15 cellular contexts compared by ENCODE assay signal in genomic region chr19:56107626-56108351, GRCh38. TPM values are rescaled to one million over a fixed set of nuclear protein-coding genes. Genes with fewer than 3 reads are reported as not detected.
DNase-seq lines count a peak whose midpoint lies in the region; ATAC-seq and TF ChIP-seq lines count a peak whose summit lies in the region.
"Had no signal": no experiment of that assay in that cellular context is flagged by ENCODE, and none has a peak within 500 bp of the region (broad histone marks: within the 10 kb centered on the region; RNA-seq: fewer than 3 reads in every experiment).

No MANE protein-coding gene starts in this region.

- no peak overlapping the region for H3K4me2 ChIP-seq in GM23338

- H3K4me1 ChIP-seq in GM23338 (ENCODE audit: insufficient read depth) (peaks cover 52% of the 10 kb centered on the region), ascending aorta (peaks cover 12 to 45% of the 10 kb centered on the region in 2 donors), left lung (peaks cover 51 to 78% of the 10 kb centered on the region in 2 donors)
- peaks cover 0 to 14% of the 10 kb centered on the region in 2 donors for H3K4me1 ChIP-seq in naive thymus-derived CD4-positive, alpha-beta T cell (ENCODE audit: control insufficient read depth in 2 of 2, insufficient read depth in 2 of 2, low read length in 2 of 2)
- H3K4me1 ChIP-seq: BE2C had no signal

- TF ChIP-seq CTCF in GM23338 (conservative IDR thresholded peaks at IDR 0.05; ENCODE audit: low read depth in 2 of 2) (no peak), ascending aorta (IDR thresholded peaks at IDR 0.05) (no peak), left lung (IDR thresholded peaks at IDR 0.05) (no peak), CD14-positive monocyte (IDR thresholded peaks at IDR 0.05) (no peak)

- CTCF ChIA-PET in naive thymus-derived CD4-positive, alpha-beta T cell (lab: Charles Lee), result no interaction called here

- H3K36me3 ChIP-seq in GM23338 (ENCODE audit: insufficient read depth) (no peaks in the 10 kb centered on the region), ascending aorta (peaks cover 2 to 6% of the 10 kb centered on the region in 2 donors), left lung (peaks cover 0 to 17% of the 10 kb centered on the region in 2 donors)
- H3K36me3 ChIP-seq in naive thymus-derived CD4-positive, alpha-beta T cell (ENCODE audit: control insufficient read depth in 2 of 3, insufficient read depth in 3 of 3, low read length in 3 of 3), result peaks cover 0 to 12% (median 0%) of the 10 kb centered on the region in 3 experiments
- H3K36me3 ChIP-seq: cardiac muscle cell had no signal

- H3K9me3 ChIP-seq in ascending aorta (no peaks in the 10 kb centered on the region), left lung (no peaks in the 10 kb centered on the region)
- no peaks in the 10 kb centered on the region for H3K9me3 ChIP-seq in naive thymus-derived CD4-positive, alpha-beta T cell (ENCODE audit: control insufficient read depth in 2 of 3, low read length in 3 of 3)
- H3K9me3 ChIP-seq: BE2C had no signal

- H3K4me1 Mint-ChIP-seq in GM23338 (peaks cover 63% of the 10 kb centered on the region), CD14-positive monocyte (peaks cover 71% of the 10 kb centered on the region)
- peaks cover 72% of the 10 kb centered on the region for H3K4me1 Mint-ChIP-seq in stimulated activated memory B cell treated with anti-CD40 and anti-IgM and Interleukin-4, amounts not matched to agents 10 μg/mL and 1 μg/mL and 100 μg/mL, for 72 hours
- peaks cover 34 to 70% (median 52%) of the 10 kb centered on the region in 7 donors for H3K4me1 Mint-ChIP-seq in naive thymus-derived CD4-positive, alpha-beta T cell

- H3K79me2 ChIP-seq in GM23338 (replicated peaks; ENCODE audit: insufficient read depth), result peaks cover 87% of the 10 kb centered on the region

- H3K27ac Mint-ChIP-seq in GM23338 (no peak overlapping the region; the same call in 1 of the 2 replicates), CD14-positive monocyte (peak overlapping the region in 3 of 7 donors; percentile 30 to 77 (median 32))
- H3K27ac Mint-ChIP-seq in stimulated activated memory B cell treated with anti-CD40 and anti-IgM and Interleukin-4, amounts not matched to agents 10 μg/mL and 1 μg/mL and 100 μg/mL, for 72 hours, result peak overlapping the region; percentile 81
- peak overlapping the region in 3 of 9 donors; percentile 14 to 70 (median 15) for H3K27ac Mint-ChIP-seq in naive thymus-derived CD4-positive, alpha-beta T cell
- H3K27ac Mint-ChIP-seq: activated naive CD4-positive, alpha-beta T cell treated with anti-CD3 and anti-CD28 coated beads, Interleukin-2, amount 10 ng/mL, durations not matched to agents 7 days and 5 days had no signal

- peaks cover 4% of the 10 kb centered on the region; the same call in 2 of the 3 replicates for H3K36me3 Mint-ChIP-seq in GM23338 (ENCODE audit: low read depth)
- H3K36me3 Mint-ChIP-seq in stimulated activated memory B cell treated with anti-CD40 and anti-IgM and Interleukin-4, amounts not matched to agents 10 μg/mL and 1 μg/mL and 100 μg/mL, for 72 hours, result peaks cover 23% of the 10 kb centered on the region
- peaks cover 17 to 31% of the 10 kb centered on the region in 2 donors for H3K36me3 Mint-ChIP-seq in CD14-positive monocyte
- H3K36me3 Mint-ChIP-seq in naive thymus-derived CD4-positive, alpha-beta T cell, result peaks cover 0 to 3% (median 0%) of the 10 kb centered on the region in 5 donors
- H3K36me3 Mint-ChIP-seq: type B pancreatic cell had no signal

- peaks cover 39% of the 10 kb centered on the region for H4K20me1 ChIP-seq in GM23338 (replicated peaks; ENCODE audit: insufficient read depth)

- POLR2A ChIA-PET in naive thymus-derived CD4-positive, alpha-beta T cell (lab: Charles Lee), result interaction anchor here (1.1 kb wide), 1 partner anchor 13 kb away, joined by 3 read pairs; the partner anchor contains the start of gene ZNF787

- no peak overlapping the region for H3K4me3 ChIP-seq in GM23338
- H3K4me3 ChIP-seq in ascending aorta, result peak overlapping the region in 1 of 2 donors; percentile 39
- no peak overlapping the region for H3K4me3 ChIP-seq in left lung
- no peak overlapping the region for H3K4me3 ChIP-seq in naive thymus-derived CD4-positive, alpha-beta T cell (ENCODE audit: low read length)
- H3K4me3 ChIP-seq: cardiac muscle cell had no signal

- no peaks in the 10 kb centered on the region for H3K27me3 ChIP-seq in GM23338 (ENCODE audit: insufficient read depth)
- H3K27me3 ChIP-seq in ascending aorta, result no peaks in the 10 kb centered on the region
- H3K27me3 ChIP-seq in left lung, result no peaks in the 10 kb centered on the region
- H3K27me3 ChIP-seq in naive thymus-derived CD4-positive, alpha-beta T cell (ENCODE audit: control insufficient read depth in 2 of 2, insufficient read depth in 2 of 2, low read length in 2 of 2), result no peaks in the 10 kb centered on the region
- H3K27me3 ChIP-seq: BE2C, cardiac muscle cell had no signal

- intact Hi-C loops in ascending aorta (cut with DNase I) (no loop called here), left lung (cut with DNase I) (loop anchor here in 1 of 2 donors (10.0 kb wide), 1 partner anchor 67 kb away; the partner anchor contains the start of gene GALP), CD14-positive monocyte (cut with micrococcal nuclease) (loop anchor here in 1 of 2 donors (10.0 kb wide), 1 partner anchor 47 kb away; no protein-coding TSS in a partner anchor)
- intact Hi-C loops in naive thymus-derived CD4-positive, alpha-beta T cell (cut with micrococcal nuclease), result loop anchor here in 1 of 2 donors (5.0 kb wide), 1 partner anchor 35 kb away; the partner anchor contains the start of gene ZNF444

- no peak overlapping the region for H3K4me3 Mint-ChIP-seq in GM23338
- no peak overlapping the region for H3K4me3 Mint-ChIP-seq in stimulated activated memory B cell treated with anti-CD40 and anti-IgM and Interleukin-4, amounts not matched to agents 10 μg/mL and 1 μg/mL and 100 μg/mL, for 72 hours
- no peak overlapping the region for H3K4me3 Mint-ChIP-seq in CD14-positive monocyte
- H3K4me3 Mint-ChIP-seq in naive thymus-derived CD4-positive, alpha-beta T cell, result peak overlapping the region in 1 of 10 donors; percentile 65
- H3K4me3 Mint-ChIP-seq: activated naive CD4-positive, alpha-beta T cell treated with anti-CD3 and anti-CD28 coated beads, Interleukin-2, amount 10 ng/mL, durations not matched to agents 7 days and 5 days; type B pancreatic cell had no signal

- 0 out of 2 replicates have a peak, but pooled peaks cover 3% of the 10 kb centered on the region for H3F3A ChIP-seq in GM23338 (replicated peaks; ENCODE audit: low read depth)

- H2AFZ ChIP-seq in GM23338, result no peak overlapping the region

- DNase-seq in GM23338 (ENCODE audit: low spot score) (peak; percentile 48), ascending aorta (ENCODE audit: low spot score in 2 of 2) (no peak), left lung (no peak), CD14-positive monocyte (ENCODE audit: low spot score) (no peak), OCI-M1 (lab: John Stamatoyannopoulos, UW) (no peak)
- no peak for DNase-seq in naive thymus-derived CD4-positive, alpha-beta T cell
- DNase-seq: activated naive CD4-positive, alpha-beta T cell treated with anti-CD3 and anti-CD28 coated beads, Interleukin-2, amount 10 ng/mL, durations not matched to agents 7 days and 5 days; BE2C; MM.1S; NCI-H2227 treated with DMSO at 0.1 percent for 48 hours; occipital lobe had no signal

- H3K27ac ChIP-seq in GM23338 (ENCODE audit: low read depth) (no peak overlapping the region), ascending aorta (peak overlapping the region; percentile 8 to 43), left lung (no peak overlapping the region)
- H3K27ac ChIP-seq in naive thymus-derived CD4-positive, alpha-beta T cell (ENCODE audit: low read depth, low read length), result no peak overlapping the region

- no peaks in the 10 kb centered on the region for H3K9me2 ChIP-seq in GM23338 (ENCODE audit: insufficient read depth)

- H3K9me3 Mint-ChIP-seq in GM23338 (no peaks in the 10 kb centered on the region; the same call in 2 of the 3 replicates), CD14-positive monocyte (no peaks in the 10 kb centered on the region)
- H3K9me3 Mint-ChIP-seq in stimulated activated memory B cell treated with anti-CD40 and anti-IgM and Interleukin-4, amounts not matched to agents 10 μg/mL and 1 μg/mL and 100 μg/mL, for 72 hours, result no peaks in the 10 kb centered on the region
- no peaks in the 10 kb centered on the region for H3K9me3 Mint-ChIP-seq in naive thymus-derived CD4-positive, alpha-beta T cell
- H3K9me3 Mint-ChIP-seq: activated naive CD4-positive, alpha-beta T cell treated with anti-CD3 and anti-CD28 coated beads, Interleukin-2, amount 10 ng/mL, durations not matched to agents 7 days and 5 days; type B pancreatic cell had no signal

- ATAC-seq in GM23338, result no peak; the same call in 2 of the 3 replicates
- peak; percentile 1 for ATAC-seq in left lung
- no peak for ATAC-seq in stimulated activated memory B cell treated with anti-CD40 and anti-IgM and Interleukin-4, amounts not matched to agents 10 μg/mL and 1 μg/mL and 100 μg/mL, for 72 hours
- ATAC-seq in naive thymus-derived CD4-positive, alpha-beta T cell, result no peak
- no peak for ATAC-seq in HG03439 (IDR thresholded peaks at IDR 0.05; ENCODE audit: unreplicated experiment)

- H3K27me3 Mint-ChIP-seq in GM23338 (ENCODE audit: insufficient read depth, low read depth, poor library complexity) (peaks cover 37% of the 10 kb centered on the region), CD14-positive monocyte (ENCODE audit: low read depth in 3 of 3) (peaks cover 0 to 5% (median 0%) of the 10 kb centered on the region in 3 donors)
- no peaks in the 10 kb centered on the region for H3K27me3 Mint-ChIP-seq in stimulated activated memory B cell treated with anti-CD40 and anti-IgM and Interleukin-4, amounts not matched to agents 10 μg/mL and 1 μg/mL and 100 μg/mL, for 72 hours
- no peaks in the 10 kb centered on the region for H3K27me3 Mint-ChIP-seq in naive thymus-derived CD4-positive, alpha-beta T cell
- H3K27me3 Mint-ChIP-seq: activated naive CD4-positive, alpha-beta T cell treated with anti-CD3 and anti-CD28 coated beads, Interleukin-2, amount 10 ng/mL, durations not matched to agents 7 days and 5 days; type B pancreatic cell had no signal

TF ChIP-seq in GM23338, 12 proteins besides CTCF, POLR2A, EP300 and RAD21 (continues in another document):
- no peak for TF ChIP-seq NANOG (IDR thresholded peaks at IDR 0.05; ENCODE audit: borderline replicate concordance)

RNA-seq across cellular contexts. Expression of gene ZNF787, which starts 13.3 kb away (rescaled TPM):
- total RNA-seq in GM23338 (2014; rRNA removed; shearing (Covaris generic)), result 35.3 and 44.6 TPM in 2 replicates
- polyA plus RNA-seq in GM23338 (2016; fragmentation: Nextera tagmentation; extraction: Ambion mirVana) (12.5 and 15.9 TPM in 2 replicates), CD14-positive monocyte (1 to 10 TPM; 1.2 to 1.8 TPM)
- total RNA-seq in ascending aorta (18.1 TPM), left lung (10 to 100 TPM; 26.4 to 44.6 TPM)
- 10 to 100 TPM; 19.7 to 41.2 (median 33.0) TPM for total RNA-seq in naive thymus-derived CD4-positive, alpha-beta T cell
- polyA plus RNA-seq in naive thymus-derived CD4-positive, alpha-beta T cell, result 1 to 10 TPM; 1.5 to 2.4 TPM

RNA-seq across cellular contexts. Expression of gene ZNF444, which starts 33.3 kb away (rescaled TPM):
- 58.5 and 60.5 TPM in 2 replicates for total RNA-seq in GM23338 (2014; rRNA removed; shearing (Covaris generic))
- polyA plus RNA-seq in GM23338 (2016; fragmentation: Nextera tagmentation; extraction: Ambion mirVana) (23.6 and 25.1 TPM in 2 replicates), CD14-positive monocyte (1 to 10 TPM; 2.7 to 3.5 TPM)
- total RNA-seq in ascending aorta (94.9 TPM), left lung (10 to 100 TPM; 35.4 to 36.8 TPM)
- total RNA-seq in naive thymus-derived CD4-positive, alpha-beta T cell, result 10 to 100 TPM; 22.2 to 49.6 (median 35.7) TPM
- 10 to 100 TPM; 15.9 to 35.3 TPM for polyA plus RNA-seq in naive thymus-derived CD4-positive, alpha-beta T cell

Comparison
In these comparisons a context has a peak if more than half of its experiments do, and no peak if none do; other contexts are left out.
1. H3K27ac ChIP-seq: peak in ascending aorta (2 of 2); none in GM23338 (single experiment), left lung (0 of 2) and naive thymus-derived CD4-positive, alpha-beta T cell (single experiment).